In the genomic region with DNA sequence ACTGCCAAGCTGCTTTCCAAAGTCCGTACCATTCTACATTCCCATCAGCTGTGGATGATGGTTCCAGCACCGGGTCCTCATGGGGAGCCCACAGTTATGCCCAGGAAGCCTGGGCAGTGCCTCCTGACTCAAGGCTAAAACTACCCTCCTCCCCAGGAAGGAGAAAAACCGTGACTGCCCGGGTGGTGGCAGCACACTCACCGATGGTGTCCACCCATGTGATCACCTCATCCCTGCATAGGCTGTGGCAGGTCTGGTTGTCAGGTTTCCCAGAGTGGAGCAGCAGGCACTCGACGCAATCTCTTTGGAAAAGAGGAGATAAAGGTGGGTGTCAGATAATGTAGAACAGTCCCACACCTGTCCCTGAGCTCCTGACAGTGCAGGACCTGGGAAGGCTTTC, we compare ENCODE assay signal across 10 cellular contexts. TPM values are rescaled to one million over a fixed set of nuclear protein-coding genes. Genes with fewer than 3 reads are reported as not detected.
A peak's percentile ranks its signal among the peaks of the same experiment; 100 is the strongest.
DNase-seq lines count a peak whose midpoint lies in the region; ATAC-seq, FAIRE-seq and TF ChIP-seq lines count a peak whose summit lies in the region.
"Had no signal": no experiment of that assay in that cellular context is flagged by ENCODE, and none has a peak within 500 bp of the region (broad histone marks: within the 10 kb centered on the region; RNA-seq: fewer than 3 reads in every experiment).

No MANE protein-coding gene starts in this region.

- peak; percentile 37 for DNase-seq in AG20443 (ENCODE audit: low spot score)
- DNase-seq in GM12892 (ENCODE audit: insufficient read length) = peak; percentile 36
- DNase-seq in NCI-H2107 (lab: John Stamatoyannopoulos, UW) = peak; percentile 41
- no peak for DNase-seq in fibroblast of mammary gland (ENCODE audit: low read depth)
- DNase-seq in Kasumi-1 (lab: John Stamatoyannopoulos, UW) = no peak
- DNase-seq in dorsolateral prefrontal cortex = no peak
- DNase-seq in mucosa of gallbladder (ENCODE audit: low spot score) = no peak

- peak; percentile 5 for TF ChIP-seq CTCF in fibroblast of mammary gland (conservative IDR thresholded peaks at IDR 0.05; ENCODE audit: control insufficient read depth, insufficient read depth, low read depth, low read length)
- peak in 12 of 56 donors; percentile 9 to 33 (median 16) for TF ChIP-seq CTCF in dorsolateral prefrontal cortex (IDR thresholded peaks at IDR 0.05 in 54 of 56, conservative IDR thresholded peaks at IDR 0.05 in 2 of 56; ENCODE audit: low read depth in 1 of 56, partially characterized antibody in 56 of 56)

- FAIRE-seq in GM12892 (lab: Jason Lieb, UNC) = no peak

- intact Hi-C loops in dorsolateral prefrontal cortex (cut with DNase I) = loop anchor here in 1 of 2 donors (10.0 kb wide), 1 partner anchor 216 kb away; no protein-coding TSS in a partner anchor

- no peak for ATAC-seq in HG03025 (IDR thresholded peaks at IDR 0.05; ENCODE audit: low FRiP score, unreplicated experiment)
- ATAC-seq: T-cell had no signal

- H3K27me3 ChIP-seq in dorsolateral prefrontal cortex = no peaks in the 10 kb centered on the region

- no peak for TF ChIP-seq POLR2A in GM12892 (IDR thresholded peaks at IDR 0.05; ENCODE audit: low read depth, low read length)

- H3K4me3 ChIP-seq in fibroblast of mammary gland (ENCODE audit: control insufficient read depth, low read depth, low read length) (no peak overlapping the region), dorsolateral prefrontal cortex (no peak overlapping the region)

- no peak overlapping the region for H3K27ac ChIP-seq in dorsolateral prefrontal cortex
- H3K27ac ChIP-seq: epithelial cell of prostate had no signal

RNA-seq across cellular contexts. Expression of a gene that starts 38.6 kb away (rescaled TPM):
- polyA plus RNA-seq in GM12892 (2012; ENCODE audit: missing spikeins) = 25.1 TPM
- 10 to 100 TPM; 14.1 to 35.7 (median 21.3) TPM for total RNA-seq in dorsolateral prefrontal cortex
- total RNA-seq in mucosa of gallbladder = 27.9 TPM

Comparison
In these comparisons a context has a peak if more than half of its experiments do, and no peak if none do; other contexts are left out.
1. DNase-seq: peak in AG20443 (single experiment), GM12892 (single experiment) and NCI-H2107 (single experiment); none in fibroblast of mammary gland (single experiment), Kasumi-1 (0 of 2), dorsolateral prefrontal cortex (0 of 10) and mucosa of gallbladder (single experiment).